Comparison of ENCODE assay signal across 15 cellular contexts in the genomic region with DNA sequence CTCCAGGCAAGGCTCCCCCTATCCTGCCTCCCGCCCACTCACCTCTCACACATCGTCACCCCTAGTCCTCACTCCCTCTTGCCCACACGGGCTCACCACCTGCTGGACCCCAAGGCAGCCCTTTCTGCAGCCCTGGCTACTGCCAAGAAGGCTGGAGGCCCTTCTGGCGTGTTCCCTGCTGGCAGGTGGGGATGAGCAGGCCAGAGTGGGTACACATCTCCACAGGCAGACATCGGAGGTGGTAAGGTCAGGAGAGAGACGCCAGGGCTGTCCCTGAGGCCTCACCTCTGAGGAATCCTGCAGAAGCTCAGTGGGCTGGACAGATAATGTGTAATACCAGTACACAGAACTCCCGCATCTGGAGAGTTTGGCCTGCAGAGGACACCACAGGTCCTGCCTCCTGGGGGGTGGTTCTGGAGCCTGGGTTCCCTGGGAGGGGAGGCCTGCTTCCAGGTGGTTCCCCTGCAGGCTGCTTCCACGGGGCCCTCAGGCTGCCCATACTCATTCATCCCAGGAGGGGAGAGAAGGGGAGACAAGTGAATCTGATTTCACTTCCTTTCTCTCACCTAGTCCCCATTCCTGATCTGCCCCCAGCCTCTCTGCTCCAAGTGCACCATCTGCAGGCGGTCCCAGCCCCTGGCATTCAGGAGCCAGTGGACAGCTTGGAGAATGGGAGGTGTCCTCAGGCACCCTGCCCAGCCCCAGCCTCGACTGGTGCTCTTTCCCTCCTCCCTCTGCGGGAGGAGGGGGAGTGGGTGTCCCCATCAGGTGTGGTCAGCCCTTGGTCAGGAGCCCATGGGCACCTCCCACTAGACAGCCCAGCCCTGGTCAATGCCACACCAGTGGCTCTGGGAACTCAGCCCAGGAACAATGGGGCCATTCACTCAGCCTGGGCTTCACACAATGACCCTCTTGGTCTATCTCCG. TPM values are rescaled to one million over a fixed set of nuclear protein-coding genes. Genes with fewer than 3 reads are reported as not detected.
DNase-seq lines count a peak whose midpoint lies in the region; ATAC-seq, FAIRE-seq and TF ChIP-seq lines count a peak whose summit lies in the region.
"Had no signal": no experiment of that assay in that cellular context is flagged by ENCODE, and none has a peak within 500 bp of the region (broad histone marks: within the 10 kb centered on the region; RNA-seq: fewer than 3 reads in every experiment).

No MANE protein-coding gene starts in this region.

- H3K4me3 ChIP-seq in transverse colon, result no peak overlapping the region
- H3K4me3 ChIP-seq: neural progenitor cell had no signal

- 69% methylated on average over 10 of the region's 12 CpGs; no CpG with 5 or more reads in 1 of the 2 donors for WGBS in transverse colon (ENCODE audit: low coverage in 1 of 2), 2 donors

- no peak for TF ChIP-seq EP300 in transverse colon (IDR thresholded peaks at IDR 0.05; ENCODE audit: low read depth)

- in situ Hi-C loops in transverse colon (cut with MboI; ENCODE audit: low pct_ligation_motif_present in 1 of 4, low pct_unique_long_range_greater_than_20kb in 1 of 4, low sequenced_read_pairs in 3 of 4), result loop anchor here in 2 of 4 donors (25.0 kb wide), 1 partner anchor 309 kb away; no protein-coding TSS in a partner anchor

- no peaks in the 10 kb centered on the region for H3K36me3 ChIP-seq in transverse colon
- H3K36me3 ChIP-seq: BE2C, neural progenitor cell had no signal

- no peak overlapping the region for H3K27ac ChIP-seq in transverse colon
- H3K27ac ChIP-seq: neural progenitor cell, VCaP had no signal

- no peak for ATAC-seq in GM19395 (IDR thresholded peaks at IDR 0.05; ENCODE audit: unreplicated experiment)

- no peak for DNase-seq in D721Med (ENCODE audit: insufficient read length, low spot score)
- DNase-seq in SW480 (ENCODE audit: low spot score), result peak; percentile 37
- peak in 42 of 51 donors; percentile 32 to 95 (median 72) for DNase-seq in hypothalamus (lab: John Stamatoyannopoulos, UW)
- DNase-seq in retina, result peak; percentile 13
- DNase-seq in activated CD8-positive, alpha-beta memory T cell treated with anti-CD3 and anti-CD28 coated beads, Interleukin-2, amount 50 U/mL, for 4 hours, result no peak
- no peak for DNase-seq in effector CD8-positive, alpha-beta T cell (lab: John Stamatoyannopoulos, UW)
- DNase-seq in transverse colon, result no peak
- DNase-seq: BE2C; HFFc6; KBM-7; NCI-H226; stimulated activated CD4-positive, alpha-beta T cell treated with anti-CD3 and anti-CD28 coated beads, Interleukin-4, amount 100 ng/mL, for 4 hours had no signal

- TF ChIP-seq CTCF in D721Med (IDR thresholded peaks at IDR 0.05; ENCODE audit: insufficient read depth, missing control alignments), result peak; percentile 32
- no peak for TF ChIP-seq CTCF in transverse colon (IDR thresholded peaks at IDR 0.05)

- intact Hi-C loops in transverse colon (cut with DNase I; ENCODE audit: low total_unique reads), result no loop called here

- FAIRE-seq in D721Med (lab: Jason Lieb, UNC), result no peak

- H3K9me3 ChIP-seq in transverse colon, result no peaks in the 10 kb centered on the region
- H3K9me3 ChIP-seq: BE2C had no signal

- no peaks in the 10 kb centered on the region for H3K4me1 ChIP-seq in transverse colon
- H3K4me1 ChIP-seq: BE2C had no signal

- no peak for TF ChIP-seq POLR2A in transverse colon (IDR thresholded peaks at IDR 0.05)

- peaks cover 15% of the 10 kb centered on the region for H3K27me3 ChIP-seq in transverse colon
- H3K27me3 ChIP-seq: BE2C had no signal

RNA-seq across cellular contexts. Expression of gene CHST1, which starts 6.1 kb away (rescaled TPM):
- total RNA-seq in transverse colon, result 1 to 10 TPM in 2 of 4 donors, under 1 TPM in 2; 0.27 to 1.9 (median 0.76) TPM

Comparison
In these comparisons a context has a peak if more than half of its experiments do, and no peak if none do; other contexts are left out.
1. DNase-seq: peak in SW480 (single experiment), hypothalamus (42 of 51) and retina (single experiment); none in D721Med (single experiment), activated CD8-positive, alpha-beta memory T cell treated with anti-CD3 and anti-CD28 coated beads, Interleukin-2, amount 50 U/mL, for 4 hours (single experiment), effector CD8-positive, alpha-beta T cell (single experiment) and transverse colon (single experiment).